9 cellular contexts compared by ENCODE assay signal in the genomic region with DNA sequence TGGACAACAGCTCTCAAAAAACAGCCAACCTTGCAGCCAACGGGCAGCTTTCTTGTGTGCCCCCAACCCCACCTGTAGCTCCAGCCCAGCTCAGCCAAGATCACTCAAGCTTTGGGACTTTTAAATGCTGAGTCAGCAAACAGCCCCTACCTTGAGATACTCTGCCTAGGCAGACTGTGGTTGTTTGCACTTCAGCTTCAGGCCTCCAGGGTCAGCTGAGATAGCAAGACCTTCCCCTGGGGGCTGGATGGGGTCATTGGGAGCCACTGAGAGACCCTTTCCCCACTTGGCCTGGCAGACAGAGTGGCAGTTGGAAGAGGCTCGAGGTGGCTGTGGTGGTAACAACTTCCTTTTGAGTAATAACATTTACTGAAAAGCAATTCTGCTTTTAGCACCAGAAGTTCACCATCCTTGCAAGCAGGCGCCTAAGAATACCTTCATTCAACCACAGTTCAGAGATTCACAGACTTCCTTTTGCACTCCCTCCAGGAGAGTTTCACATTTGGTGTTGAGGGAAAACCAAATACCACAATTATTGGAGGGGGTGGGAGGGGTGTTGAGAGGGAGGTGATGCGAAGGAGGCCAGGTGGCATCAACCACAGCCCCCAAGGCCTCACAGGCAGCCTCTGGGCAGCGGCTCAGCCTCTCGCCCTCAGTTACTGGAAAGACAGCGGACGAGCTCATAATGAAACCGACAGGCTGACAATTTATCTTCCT.
DNase-seq lines count a peak whose midpoint lies in the region; ATAC-seq and TF ChIP-seq lines count a peak whose summit lies in the region.
"Had no signal": no experiment of that assay in that cellular context is flagged by ENCODE, and none has a peak within 500 bp of the region (broad histone marks: within the 10 kb centered on the region; RNA-seq: fewer than 3 reads in every experiment).

No MANE protein-coding gene starts in this region.

- intact Hi-C loops in PC-9 (cut with micrococcal nuclease; ENCODE audit: unreplicated experiment) = no loop called here
- intact Hi-C loops in body of pancreas (cut with DNase I) = no loop called here
- intact Hi-C loops in natural killer cell (cut with micrococcal nuclease) = loop anchor here (1.0 to 5.0 kb wide), 2 partner anchors 48 to 124 kb away; no protein-coding TSS in a partner anchor
- intact Hi-C loops in vagina (cut with DNase I) = no loop called here

- H3K4me3 ChIP-seq in PC-9 (no peak overlapping the region), body of pancreas (no peak overlapping the region), vagina (peak overlapping the region; percentile 14 to 24)

- H3K4me1 Mint-ChIP-seq in natural killer cell = peaks cover 27 to 40% of the 10 kb centered on the region in 2 donors

- no peaks in the 10 kb centered on the region for H4K20me1 ChIP-seq in PC-9 (ENCODE audit: insufficient read depth)

- peak overlapping the region; percentile 77 to 81 for H3K27ac Mint-ChIP-seq in natural killer cell

- DNase-seq in DMS 273 (lab: John Stamatoyannopoulos, UW; ENCODE audit: unreplicated experiment) = peak; percentile 22
- DNase-seq in DMS 273 treated with DMSO at 0.1 percent for 48 hours (lab: John Stamatoyannopoulos, UW) = no peak
- DNase-seq in PC-9 = no peak
- DNase-seq in body of pancreas = no peak
- peak; percentile 43 for DNase-seq in natural killer cell
- no peak for DNase-seq in vagina (ENCODE audit: extremely low spot score in 2 of 2)
- DNase-seq in superior temporal gyrus (ENCODE audit: extremely low spot score) = no peak

- H3K4me1 ChIP-seq in PC-9 (replicated peaks; ENCODE audit: insufficient read depth) (peaks cover 38% of the 10 kb centered on the region), body of pancreas (peaks cover 12% of the 10 kb centered on the region), vagina (peaks cover 36% of the 10 kb centered on the region)

- no peaks in the 10 kb centered on the region for H3K9me2 ChIP-seq in PC-9 (ENCODE audit: insufficient read depth)

- H3K27me3 ChIP-seq in PC-9 (ENCODE audit: insufficient read depth, low read depth) (no peaks in the 10 kb centered on the region), body of pancreas (no peaks in the 10 kb centered on the region), vagina (no peaks in the 10 kb centered on the region)

- H3K4me2 ChIP-seq in PC-9 = peak overlapping the region; percentile 25; the same call in 1 of the 2 replicates

- no peaks in the 10 kb centered on the region for H3K79me2 ChIP-seq in PC-9 (ENCODE audit: low read depth)

- no peak for TF ChIP-seq CTCF in PC-9 (conservative IDR thresholded peaks at IDR 0.05)
- no peak for TF ChIP-seq CTCF in body of pancreas (IDR thresholded peaks at IDR 0.05)
- TF ChIP-seq CTCF in natural killer cell (IDR thresholded peaks at IDR 0.05) = no peak
- TF ChIP-seq CTCF in vagina (IDR thresholded peaks at IDR 0.05) = no peak

- CTCF ChIA-PET in PC-9 (lab: Charles Lee) = no interaction called here

- H3K9me3 Mint-ChIP-seq in natural killer cell = no peaks in the 10 kb centered on the region

- H2AFZ ChIP-seq in PC-9 = no peak overlapping the region

- H3K4me3 Mint-ChIP-seq in natural killer cell = peak overlapping the region; percentile 65

- WGBS in body of pancreas, 2 donors = 59 to 69% methylated on average over 9 of the region's 9 CpGs

- POLR2A ChIA-PET in PC-9 (lab: Charles Lee; ENCODE audit: unreplicated experiment) = no interaction called here

- BruUV-seq in PC-9 (replicated peaks; lab: Mats Ljungman, UMichigan) = no TSS peak

- ATAC-seq in HG02870 (IDR thresholded peaks at IDR 0.05; ENCODE audit: unreplicated experiment) (peak; percentile 60), body of pancreas (no peak), natural killer cell (peak; percentile 70 to 81 (median 75))

- peaks cover 0 to 30% of the 10 kb centered on the region in 2 donors for H3K27me3 Mint-ChIP-seq in natural killer cell (ENCODE audit: low read depth in 2 of 2)

- H3K36me3 ChIP-seq in PC-9 (ENCODE audit: low read depth) (no peaks in the 10 kb centered on the region), body of pancreas (replicated peaks in 1 of 2; ENCODE audit: insufficient read depth in 1 of 2, low read depth in 2 of 2) (no peaks in the 10 kb centered on the region), vagina (no peaks in the 10 kb centered on the region)

- H3K9me3 ChIP-seq in PC-9 (ENCODE audit: insufficient read depth, low read depth) (no peaks in the 10 kb centered on the region), body of pancreas (no peaks in the 10 kb centered on the region), vagina (no peaks in the 10 kb centered on the region)

- TF ChIP-seq POLR2A in body of pancreas (IDR thresholded peaks at IDR 0.05) = no peak
- TF ChIP-seq POLR2A in vagina (IDR thresholded peaks at IDR 0.05) = no peak

- H3K27ac ChIP-seq in PC-9 = 0 out of 2 replicates have a peak overlapping the region, but pooled peaks have one; percentile 11
- peak overlapping the region; percentile 15 to 56 (median 54) for H3K27ac ChIP-seq in body of pancreas
- peak overlapping the region; percentile 79 for H3K27ac ChIP-seq in vagina
- H3K27ac ChIP-seq: 22Rv1 had no signal

- peaks cover 31% of the 10 kb centered on the region for H3F3A ChIP-seq in PC-9 (ENCODE audit: insufficient read depth, low read depth)

- H3K36me3 Mint-ChIP-seq in natural killer cell = no peaks in the 10 kb centered on the region

Comparison
In these comparisons a context has a peak if more than half of its experiments do, and no peak if none do; other contexts are left out.
1. DNase-seq: peak in DMS 273 (single experiment) and natural killer cell (single experiment); none in DMS 273 treated with DMSO at 0.1 percent for 48 hours (single experiment), PC-9 (0 of 2), body of pancreas (0 of 4), vagina (0 of 2) and superior temporal gyrus (single experiment).
2. H3K27ac ChIP-seq: peak in every context shown above with its lines; median percentile 79 in vagina; 54 in body of pancreas; 11 in PC-9.
3. H3K4me3 ChIP-seq: peak in vagina (2 of 2); none in PC-9 (single experiment) and body of pancreas (0 of 2).